In the genomic region with DNA sequence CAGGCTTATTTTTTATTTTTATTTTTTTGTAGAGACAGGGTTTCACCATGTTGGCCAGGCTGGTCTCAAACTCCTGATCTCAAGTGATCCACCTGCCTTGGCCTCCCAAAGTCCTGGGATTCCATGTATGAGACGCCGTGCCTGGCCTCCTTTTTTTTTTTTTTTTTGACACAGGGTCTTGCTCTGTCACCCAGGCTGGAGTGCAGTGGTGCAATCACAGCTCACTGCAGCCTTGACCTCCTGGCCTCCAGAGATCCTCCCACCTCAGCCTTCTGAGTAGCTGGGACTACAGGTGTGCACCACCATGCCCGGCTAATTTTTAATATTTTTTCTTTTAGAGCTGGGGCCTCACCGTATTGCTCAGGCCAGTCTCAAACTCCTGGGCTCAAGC, we compare ENCODE assay signal across 8 cellular contexts.
DNase-seq lines count a peak whose midpoint lies in the region; ATAC-seq and TF ChIP-seq lines count a peak whose summit lies in the region.
"Not testable (repeated sequence)": the region's sequence is repeated elsewhere in the genome, so short reads cannot be mapped to it uniquely, and the experiment has no call there.

No MANE protein-coding gene starts in this region.

- not testable (repeated sequence) for H3K4me3 ChIP-seq in CD4-positive, alpha-beta memory T cell (ENCODE audit: low read length in 2 of 2); fibroblast of mammary gland (ENCODE audit: control insufficient read depth, low read depth, low read length); lung; thyroid gland (replicated peaks in 1 of 3)
- peak overlapping the region; percentile 21 for H3K4me3 ChIP-seq in NB4 (ENCODE audit: low read depth, low read length)

- H3K36me3 Mint-ChIP-seq in CD4-positive, alpha-beta memory T cell; activated CD4-positive, alpha-beta memory T cell treated with anti-CD3 and anti-CD28 coated beads, Interleukin-2, amount 10 ng/mL, durations not matched to agents 7 days and 5 days (ENCODE audit: low read depth); brain; progenitor cell of endocrine pancreas (ENCODE audit: insufficient read depth): not testable (repeated sequence)

- 37 to 38% methylated on average over 4 of the region's 4 CpGs for WGBS in lung, 2 donors
- 27 to 56% methylated on average over 4 of the region's 4 CpGs for WGBS in thyroid gland, 2 donors

- H3K27me3 ChIP-seq in CD4-positive, alpha-beta memory T cell (ENCODE audit: insufficient read depth, low read length); lung (ENCODE audit: control insufficient read depth, insufficient read depth); thyroid gland: not testable (repeated sequence)

- intact Hi-C loops in CD4-positive, alpha-beta memory T cell (cut with micrococcal nuclease): loop anchor here (2.0 kb wide), 1 partner anchor 40 kb away; no protein-coding TSS in a partner anchor
- intact Hi-C loops in thyroid gland (cut with DNase I): loop anchor here (5.0 to 10.0 kb wide), 2 partner anchors 66 to 72 kb away; a partner anchor contains a TSS

- CTCF ChIA-PET in CD4-positive, alpha-beta memory T cell (lab: Charles Lee; ENCODE audit: partially characterized antibody): interaction anchor here (0.7 to 2.1 kb wide), 10 partner anchors 9 to 71 kb away, joined by 3 to 10 read pairs (median 5); a partner anchor contains a TSS
- CTCF ChIA-PET in activated CD4-positive, alpha-beta memory T cell treated with anti-CD3 and anti-CD28 coated beads, Interleukin-2, amount 10 ng/mL, durations not matched to agents 7 days and 5 days (lab: Charles Lee): interaction anchor here (0.6 to 3.1 kb wide), 10 partner anchors 19 to 676 kb away, joined by 3 to 15 read pairs (median 5); a partner anchor contains a TSS

- not testable (repeated sequence) for H3K36me3 ChIP-seq in CD4-positive, alpha-beta memory T cell (ENCODE audit: insufficient read depth, low read length); lung (ENCODE audit: control insufficient read depth in 2 of 2, insufficient read depth in 2 of 2, low read length in 2 of 2); thyroid gland

- not testable (repeated sequence) for H3K9me3 ChIP-seq in CD4-positive, alpha-beta memory T cell (ENCODE audit: control insufficient read depth in 1 of 2, low read length in 2 of 2); lung (ENCODE audit: control insufficient read depth in 2 of 2, insufficient read depth in 1 of 2, low read length in 1 of 2); thyroid gland

- H3K9me3 Mint-ChIP-seq in CD4-positive, alpha-beta memory T cell; activated CD4-positive, alpha-beta memory T cell treated with anti-CD3 and anti-CD28 coated beads, Interleukin-2, amount 10 ng/mL, durations not matched to agents 7 days and 5 days; brain; progenitor cell of endocrine pancreas (ENCODE audit: low read depth): not testable (repeated sequence)

- not testable (repeated sequence) for H3K27ac ChIP-seq in CD4-positive, alpha-beta memory T cell (ENCODE audit: low read depth, low read length)
- peak overlapping the region; percentile 90 to 96 for H3K27ac ChIP-seq in lung (ENCODE audit: low read depth in 1 of 2, low read length in 1 of 2)
- H3K27ac ChIP-seq in thyroid gland: peak overlapping the region; percentile 99 to 100 (median 100)

- peaks cover 22% of the 10 kb centered on the region for H3K4me1 ChIP-seq in CD4-positive, alpha-beta memory T cell (ENCODE audit: insufficient read depth, low read length)
- H3K4me1 ChIP-seq in lung (ENCODE audit: control insufficient read depth in 2 of 2, insufficient read depth in 2 of 2, low read length in 2 of 2): peaks cover 14 to 33% of the 10 kb centered on the region in 2 donors
- H3K4me1 ChIP-seq in thyroid gland: peaks cover 66 to 72% of the 10 kb centered on the region in 2 donors

- H3K27me3 Mint-ChIP-seq in CD4-positive, alpha-beta memory T cell; activated CD4-positive, alpha-beta memory T cell treated with anti-CD3 and anti-CD28 coated beads, Interleukin-2, amount 10 ng/mL, durations not matched to agents 7 days and 5 days; brain; progenitor cell of endocrine pancreas: not testable (repeated sequence)

- POLR2A ChIA-PET in CD4-positive, alpha-beta memory T cell (lab: Charles Lee; ENCODE audit: partially characterized antibody): interaction anchor here (1.0 to 8.2 kb wide), 6 partner anchors 9 to 65 kb away, joined by 3 to 119 read pairs (median 11); a partner anchor contains a TSS
- POLR2A ChIA-PET in activated CD4-positive, alpha-beta memory T cell treated with anti-CD3 and anti-CD28 coated beads, Interleukin-2, amount 10 ng/mL, durations not matched to agents 7 days and 5 days (lab: Charles Lee): interaction anchor here (0.7 to 5.2 kb wide), 11 partner anchors 9 to 80 kb away, joined by 3 to 58 read pairs (median 6); a partner anchor contains a TSS

- DNase-seq in CD4-positive, alpha-beta memory T cell; NB4 (ENCODE audit: low read depth); activated CD4-positive, alpha-beta memory T cell treated with anti-CD3 and anti-CD28 coated beads, Interleukin-2, amount 10 ng/mL, durations not matched to agents 7 days and 5 days; lung (ENCODE audit: low spot score); progenitor cell of endocrine pancreas (ENCODE audit: low spot score, unreplicated experiment); thyroid gland: not testable (repeated sequence)
- DNase-seq in fibroblast of mammary gland (ENCODE audit: low read depth): peak; percentile 30

- peak overlapping the region in 3 of 7 donors; percentile 30 to 65 (median 31) for H3K27ac Mint-ChIP-seq in CD4-positive, alpha-beta memory T cell
- H3K27ac Mint-ChIP-seq in activated CD4-positive, alpha-beta memory T cell treated with anti-CD3 and anti-CD28 coated beads, Interleukin-2, amount 10 ng/mL, durations not matched to agents 7 days and 5 days: peak overlapping the region; percentile 81
- peak overlapping the region; percentile 53 to 97 (median 96) for H3K27ac Mint-ChIP-seq in brain
- peak overlapping the region; percentile 97 for H3K27ac Mint-ChIP-seq in progenitor cell of endocrine pancreas

- TF ChIP-seq CTCF in NB4 (IDR thresholded peaks at IDR 0.05; ENCODE audit: low read depth, low read length); brain (conservative IDR thresholded peaks at IDR 0.05); fibroblast of mammary gland (conservative IDR thresholded peaks at IDR 0.05; ENCODE audit: control insufficient read depth, insufficient read depth, low read depth, low read length); lung (IDR thresholded peaks at IDR 0.05; ENCODE audit: control extremely low read depth, extremely low read depth); progenitor cell of endocrine pancreas (IDR thresholded peaks at IDR 0.05; ENCODE audit: unreplicated experiment); thyroid gland (IDR thresholded peaks at IDR 0.05): not testable (repeated sequence)

- ATAC-seq in lung (ENCODE audit: insufficient read depth, low FRiP score): not testable (repeated sequence)

- TF ChIP-seq POLR2A in NB4 (IDR thresholded peaks at IDR 0.05; ENCODE audit: extremely low read depth, insufficient read length); thyroid gland (IDR thresholded peaks at IDR 0.05): not testable (repeated sequence)

- H3K4me1 Mint-ChIP-seq in CD4-positive, alpha-beta memory T cell: peaks cover 2 to 21% (median 15%) of the 10 kb centered on the region in 4 donors
- peaks cover 40% of the 10 kb centered on the region for H3K4me1 Mint-ChIP-seq in activated CD4-positive, alpha-beta memory T cell treated with anti-CD3 and anti-CD28 coated beads, Interleukin-2, amount 10 ng/mL, durations not matched to agents 7 days and 5 days
- H3K4me1 Mint-ChIP-seq in brain: peaks cover 63% of the 10 kb centered on the region
- peaks cover 22% of the 10 kb centered on the region for H3K4me1 Mint-ChIP-seq in progenitor cell of endocrine pancreas (ENCODE audit: low read depth)

- H3K4me3 Mint-ChIP-seq in CD4-positive, alpha-beta memory T cell: peak overlapping the region in 7 of 8 donors; percentile 35 to 85 (median 70)
- peak overlapping the region; percentile 57 for H3K4me3 Mint-ChIP-seq in activated CD4-positive, alpha-beta memory T cell treated with anti-CD3 and anti-CD28 coated beads, Interleukin-2, amount 10 ng/mL, durations not matched to agents 7 days and 5 days
- H3K4me3 Mint-ChIP-seq in brain: peak overlapping the region; percentile 65 to 77 (median 73)
- not testable (repeated sequence) for H3K4me3 Mint-ChIP-seq in progenitor cell of endocrine pancreas (ENCODE audit: low read depth)
